ENCODE assay signal across 10 cellular contexts in the genomic region with DNA sequence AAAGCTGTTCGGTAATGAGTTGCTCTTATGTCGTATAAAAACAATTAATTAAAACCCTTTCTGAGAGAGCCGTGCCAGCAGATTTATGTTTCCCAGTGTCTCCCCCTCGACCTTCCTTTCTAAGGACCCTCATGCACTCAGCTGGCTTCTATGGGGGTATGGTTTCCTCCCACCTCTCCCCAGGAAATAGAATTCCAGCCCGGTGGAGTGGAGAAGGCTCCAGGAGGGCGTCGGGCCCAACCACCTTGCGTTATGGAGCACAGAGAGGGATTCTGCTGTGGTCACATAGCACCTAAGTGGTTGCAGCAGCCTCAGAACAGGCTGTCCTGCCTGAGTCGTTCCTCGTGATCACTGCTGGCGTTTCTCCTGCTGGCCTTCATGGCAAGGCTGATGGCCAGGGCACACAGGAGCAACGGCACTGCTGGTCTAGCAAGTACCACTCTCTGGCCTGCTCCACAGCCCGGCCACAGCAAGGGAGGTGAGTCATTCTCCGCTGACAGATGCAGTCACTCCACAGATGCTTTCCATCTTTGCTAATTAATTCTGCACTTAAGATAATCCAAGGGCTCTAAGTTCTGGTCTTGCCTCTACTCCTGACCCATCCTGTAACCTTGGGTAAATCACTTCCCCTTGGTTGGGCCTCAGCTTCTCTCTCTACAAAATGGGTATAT.
DNase-seq lines count a peak whose midpoint lies in the region; ATAC-seq and TF ChIP-seq lines count a peak whose summit lies in the region.
"Had no signal": no experiment of that assay in that cellular context is flagged by ENCODE, and none has a peak within 500 bp of the region (broad histone marks: within the 10 kb centered on the region; RNA-seq: fewer than 3 reads in every experiment).

No MANE protein-coding gene starts in this region.

- H3K4me3 ChIP-seq in adrenal gland: no peak overlapping the region

- no peaks in the 10 kb centered on the region for H3K9me3 ChIP-seq in adrenal gland (replicated peaks in 1 of 3)

- H3K9me3 Mint-ChIP-seq in immature natural killer cell: no peaks in the 10 kb centered on the region
- H3K9me3 Mint-ChIP-seq: T-cell had no signal

- H3K36me3 Mint-ChIP-seq in immature natural killer cell: no peaks in the 10 kb centered on the region
- H3K36me3 Mint-ChIP-seq: T-cell had no signal

- H3K4me3 Mint-ChIP-seq in immature natural killer cell: no peak overlapping the region
- H3K4me3 Mint-ChIP-seq: T-cell had no signal

- no peak for ATAC-seq in HG02798 (IDR thresholded peaks at IDR 0.05; ENCODE audit: poor library complexity, unreplicated experiment)
- ATAC-seq: T-cell had no signal

- peaks cover 2 to 10% (median 4%) of the 10 kb centered on the region in 3 donors for H3K27me3 Mint-ChIP-seq in immature natural killer cell (ENCODE audit: low read depth in 3 of 3)

- 62 to 77% (median 73%) methylated on average over 10 to 14 of the region's 14 CpGs for WGBS in adrenal gland, 4 donors

- no peaks in the 10 kb centered on the region for H3K36me3 ChIP-seq in adrenal gland (replicated peaks in 1 of 2)

- peaks cover 0 to 4% of the 10 kb centered on the region in 2 donors for H3K4me1 Mint-ChIP-seq in immature natural killer cell
- H3K4me1 Mint-ChIP-seq: T-cell had no signal

- no peaks in the 10 kb centered on the region for H3K27me3 ChIP-seq in adrenal gland

- TF ChIP-seq CTCF in adrenal gland (IDR thresholded peaks at IDR 0.05): no peak

- no peak for TF ChIP-seq POLR2A in adrenal gland (IDR thresholded peaks at IDR 0.05)

- intact Hi-C loops in adrenal gland (cut with DNase I) (no loop called here), posterior cingulate gyrus (cut with DNase I) (no loop called here)

- DNase-seq in ELF-1 (ENCODE audit: low read depth, low spot score) (peak; percentile 31), adrenal gland (peak; percentile 47 to 90 (median 77)), globus pallidus (ENCODE audit: low spot score) (peak; percentile 61), posterior cingulate gyrus (peak in 9 of 10 donors; percentile 26 to 90 (median 57)), immature natural killer cell (no peak)
- no peak for DNase-seq in activated CD4-positive, CD25-positive, alpha-beta regulatory T cell (lab: John Stamatoyannopoulos, UW)
- DNase-seq in stimulated activated CD4-positive, alpha-beta T cell treated with anti-CD3 and anti-CD28 coated beads, Interleukin-2, amount 100 ng/mL, for 24 hours: no peak
- DNase-seq: activated CD8-positive, alpha-beta memory T cell treated with anti-CD3 and anti-CD28 coated beads, Interleukin-2, amount 50 U/mL, for 4 hours; T-cell had no signal

- H3K27ac ChIP-seq in adrenal gland: no peak overlapping the region

- no peaks in the 10 kb centered on the region for H3K4me1 ChIP-seq in adrenal gland (replicated peaks in 1 of 2)

- H3K27ac Mint-ChIP-seq in immature natural killer cell: peak overlapping the region in 1 of 6 donors; percentile 62
- H3K27ac Mint-ChIP-seq: T-cell had no signal

Comparison
In these comparisons a context has a peak if more than half of its experiments do, and no peak if none do; other contexts are left out.
1. DNase-seq: peak in ELF-1 (single experiment), adrenal gland (7 of 7), globus pallidus (single experiment) and posterior cingulate gyrus (9 of 10); none in immature natural killer cell (0 of 3), activated CD4-positive, CD25-positive, alpha-beta regulatory T cell (0 of 4) and stimulated activated CD4-positive, alpha-beta T cell treated with anti-CD3 and anti-CD28 coated beads, Interleukin-2, amount 100 ng/mL, for 24 hours (0 of 2).